Comparison of ENCODE assay signal across 9 cellular contexts in the genomic region with DNA sequence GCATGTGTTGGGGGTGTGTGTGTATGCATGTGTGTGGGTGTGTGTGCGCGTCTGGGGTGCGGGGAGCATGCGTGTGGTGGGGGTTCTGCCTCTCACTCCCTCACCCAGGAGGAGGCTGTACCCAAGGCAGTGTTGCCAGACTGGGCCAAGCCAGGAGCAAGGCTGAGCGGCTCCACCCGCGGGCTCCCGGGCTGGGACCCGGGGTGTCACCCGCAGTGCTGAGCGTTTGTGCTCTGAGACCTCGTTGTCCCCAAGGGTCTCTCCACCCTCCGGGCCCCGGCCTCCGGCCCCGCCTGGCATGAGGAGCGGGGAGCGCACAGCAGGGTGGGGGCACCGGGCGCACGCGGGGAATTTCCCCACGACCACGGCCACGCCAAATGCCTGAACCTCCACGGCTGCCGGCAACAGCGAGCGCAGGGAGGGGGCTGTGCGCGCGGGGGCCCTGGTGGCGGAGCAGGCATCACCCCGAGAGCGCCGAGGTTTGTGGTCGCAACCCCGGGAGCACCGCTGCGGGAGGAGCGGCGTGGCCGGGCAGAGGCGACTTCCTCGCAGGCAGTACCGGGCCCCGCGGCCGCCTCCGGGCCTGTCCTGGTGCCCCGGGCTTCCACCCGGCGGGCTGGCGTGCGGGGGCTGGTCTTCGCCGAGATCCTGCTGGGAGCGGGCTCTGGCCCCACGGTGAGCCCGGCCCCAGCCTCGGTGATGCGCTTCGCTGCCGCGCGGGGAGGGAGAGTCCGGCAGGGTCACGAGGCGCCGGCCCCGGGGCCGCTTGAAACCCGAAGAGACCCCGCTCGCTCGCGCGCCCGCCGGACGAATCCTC. TPM values are rescaled to one million over a fixed set of nuclear protein-coding genes. Genes with fewer than 3 reads are reported as not detected.
DNase-seq lines count a peak whose midpoint lies in the region; ATAC-seq and TF ChIP-seq lines count a peak whose summit lies in the region.
"Had no signal": no experiment of that assay in that cellular context is flagged by ENCODE, and none has a peak within 500 bp of the region (broad histone marks: within the 10 kb centered on the region; RNA-seq: fewer than 3 reads in every experiment).

No MANE protein-coding gene starts in this region.

- 2 to 6% (median 3%) methylated on average over 32 to 81 of the region's 81 CpGs for WGBS in ovary, 3 donors

- peaks cover 21% of the 10 kb centered on the region for H3K27me3 Mint-ChIP-seq in glutamatergic neuron (ENCODE audit: unreplicated experiment)

- peak; percentile 35 for DNase-seq in activated T-cell treated with anti-CD3 and anti-CD28 coated beads, Interleukin-2, amount 50 U/mL, for 1 hour
- no peak for DNase-seq in glutamatergic neuron
- DNase-seq in ovary, result peak in 2 of 5 donors; percentile 30 to 43
- DNase-seq in glomerular visceral epithelial cell (ENCODE audit: extremely low spot score), result no peak
- DNase-seq in SKM-1 (lab: John Stamatoyannopoulos, UW; ENCODE audit: unreplicated experiment), result no peak

- ATAC-seq in GM18511 (IDR thresholded peaks at IDR 0.05; ENCODE audit: unreplicated experiment) (peak; percentile 38), GM21390 (IDR thresholded peaks at IDR 0.05; ENCODE audit: unreplicated experiment) (no peak), GM21381 (IDR thresholded peaks at IDR 0.05; ENCODE audit: unreplicated experiment) (no peak)

- peaks cover 4% of the 10 kb centered on the region for H3K9me3 Mint-ChIP-seq in glutamatergic neuron (ENCODE audit: unreplicated experiment)

- peaks cover 6% of the 10 kb centered on the region for H3K4me1 ChIP-seq in ovary (ENCODE audit: insufficient read depth)

- TF ChIP-seq EP300 in ovary (IDR thresholded peaks at IDR 0.05), result no peak

- H3K4me1 Mint-ChIP-seq in glutamatergic neuron (ENCODE audit: low read depth, unreplicated experiment), result peaks cover 14% of the 10 kb centered on the region

- H3K27ac Mint-ChIP-seq in glutamatergic neuron (ENCODE audit: unreplicated experiment), result no peak overlapping the region

- no peak for TF ChIP-seq POLR2A in ovary (IDR thresholded peaks at IDR 0.05)

- H3K4me3 Mint-ChIP-seq in glutamatergic neuron (ENCODE audit: unreplicated experiment), result peak overlapping the region; percentile 28

- H3K27ac ChIP-seq in ovary, result no peak overlapping the region

- H3K27me3 ChIP-seq in ovary, result no peaks in the 10 kb centered on the region

- H3K9me3 ChIP-seq in ovary, result no peaks in the 10 kb centered on the region

- H3K4me3 ChIP-seq in ovary, result peak overlapping the region; percentile 44

- intact Hi-C loops in ovary (cut with DNase I), result no loop called here

- peaks cover 4% of the 10 kb centered on the region for H3K36me3 Mint-ChIP-seq in glutamatergic neuron (ENCODE audit: unreplicated experiment)

- TF ChIP-seq CTCF in glutamatergic neuron (IDR thresholded peaks at IDR 0.05; ENCODE audit: partially characterized antibody, unreplicated experiment) (no peak), ovary (IDR thresholded peaks at IDR 0.05) (no peak)

- H3K36me3 ChIP-seq in ovary, result no peaks in the 10 kb centered on the region

RNA-seq across cellular contexts. Expression of gene OCA2, which starts 7.4 kb away (rescaled TPM):
- 1.7 TPM for total RNA-seq in glutamatergic neuron (ENCODE audit: unreplicated experiment)
- total RNA-seq in ovary, result 1 to 10 TPM in 2 of 7 donors, under 1 TPM in 4, not detected in 1; 0.37 to 2.6 (median 0.68) TPM
- 1 to 10 TPM in 1 of 2 donors, under 1 TPM in 1; 0.31 to 3.5 TPM for polyA plus RNA-seq in ovary
- total RNA-seq: M059J had no signal
